ENCODE assay signal across 10 cellular contexts in the genomic region with DNA sequence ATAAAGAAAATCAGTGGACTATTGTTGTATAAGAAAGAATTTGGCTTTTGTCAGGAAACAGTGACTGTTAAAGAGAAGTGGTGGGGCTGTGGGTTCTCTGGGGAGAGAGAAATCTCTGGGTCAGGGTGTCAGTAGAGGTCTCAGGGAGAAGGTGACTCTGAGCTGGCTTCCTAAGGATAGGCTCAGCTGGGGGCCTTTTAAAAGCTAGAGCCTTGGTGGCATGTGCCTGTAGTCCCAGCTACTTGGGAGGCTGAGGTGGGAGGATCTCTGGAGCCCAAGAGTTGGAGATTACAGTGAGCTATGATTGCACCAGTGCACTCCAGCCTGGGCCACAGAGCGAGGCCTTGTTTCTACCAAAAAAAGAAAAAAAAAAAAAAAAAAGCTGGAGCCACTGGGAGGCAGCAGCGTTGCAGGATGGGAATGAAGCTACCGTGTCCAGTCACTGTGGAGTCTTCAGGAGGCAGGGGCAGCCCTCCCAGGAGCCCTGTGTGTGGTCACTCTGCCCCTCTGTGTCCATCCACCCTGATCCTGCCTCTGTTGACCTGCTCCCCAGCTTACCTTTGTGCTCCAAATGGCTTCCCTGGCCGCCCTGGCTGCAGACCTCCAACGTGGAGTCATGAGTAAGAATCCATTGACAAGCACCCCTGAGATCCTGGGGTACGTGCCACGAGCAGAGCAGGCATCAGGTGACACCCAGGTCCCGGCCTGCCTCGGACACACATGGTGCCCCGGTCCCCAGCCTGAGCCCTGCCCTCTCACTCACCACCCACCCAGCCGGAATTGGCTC. TPM values are rescaled to one million over a fixed set of nuclear protein-coding genes. Genes with fewer than 3 reads are reported as not detected.
A peak's percentile ranks its signal among the peaks of the same experiment; 100 is the strongest.
DNase-seq lines count a peak whose midpoint lies in the region; ATAC-seq and TF ChIP-seq lines count a peak whose summit lies in the region.
"Had no signal": no experiment of that assay in that cellular context is flagged by ENCODE, and none has a peak within 500 bp of the region (broad histone marks: within the 10 kb centered on the region; RNA-seq: fewer than 3 reads in every experiment).

No MANE protein-coding gene starts in this region.

- no TSS peak for BruUV-seq in HCT116 (replicated peaks; lab: Mats Ljungman, UMichigan)

- RAD21 ChIA-PET in HCT116 (lab: Charles Lee; ENCODE audit: low non-redundant PET in 1 of 2, low total read pairs in 2 of 2, uncharacterized antibody in 2 of 2, unreplicated experiment in 2 of 2) = interaction anchor here (0.6 to 1.5 kb wide), 2 partner anchors 27 to 68 kb away, joined by 3 read pairs; no protein-coding TSS in a partner anchor

- CTCF ChIA-PET in HCT116 (lab: Charles Lee) = interaction anchor here (0.9 to 1.4 kb wide), 3 partner anchors 30 to 55 kb away, joined by 3 read pairs; a partner anchor contains a TSS

- peak overlapping the region; percentile 47 for H3K9ac ChIP-seq in HCT116 (ENCODE audit: low read length)

- H3K4me3 ChIP-seq in HCT116 (replicated peaks in 1 of 2; ENCODE audit: low read depth in 1 of 2, low read length in 2 of 2) = peak overlapping the region in 1 of 2 experiments; percentile 4; a peak in 1 of 4 replicates
- no peak overlapping the region for H3K4me3 ChIP-seq in hepatocyte

- POLR2A ChIA-PET in HCT116 (lab: Charles Lee) = interaction anchor here (0.6 to 1.1 kb wide), 4 partner anchors 11 to 31 kb away, joined by 3 to 5 read pairs (median 4); a partner anchor contains a TSS

- H3K9me2 ChIP-seq in HCT116 (ENCODE audit: insufficient read depth) (no peaks in the 10 kb centered on the region), hepatocyte (replicated peaks; ENCODE audit: insufficient read depth) (no peaks in the 10 kb centered on the region)

- H3K4me2 ChIP-seq in HCT116 (ENCODE audit: low read length) = peak overlapping the region; percentile 66
- H3K4me2 ChIP-seq in hepatocyte = no peak overlapping the region

- H3K9me3 ChIP-seq in HCT116 (ENCODE audit: control insufficient read depth in 1 of 2, insufficient read depth in 1 of 2, low read depth in 1 of 2, low read length in 2 of 2) = no peaks in the 10 kb centered on the region
- H3K9me3 ChIP-seq in hepatocyte (ENCODE audit: low read depth) = no peaks in the 10 kb centered on the region

- no peak overlapping the region for H2AFZ ChIP-seq in HCT116 (ENCODE audit: low read depth, low read length, poor library complexity, severe bottlenecking)
- H2AFZ ChIP-seq in hepatocyte = no peak overlapping the region

- H3K36me3 ChIP-seq in HCT116 (ENCODE audit: control insufficient read depth in 1 of 2, insufficient read depth in 2 of 2, low read length in 2 of 2) (0 out of 4 replicates have a peak, but pooled peaks cover 0 to 3% of the 10 kb centered on the region in 2 experiments), hepatocyte (replicated peaks; ENCODE audit: insufficient read depth, low read depth) (no peaks in the 10 kb centered on the region)

- no peaks in the 10 kb centered on the region for H4K20me1 ChIP-seq in HCT116 (ENCODE audit: insufficient read depth)
- H4K20me1 ChIP-seq in hepatocyte (ENCODE audit: insufficient read depth, poor library complexity, severe bottlenecking) = no peaks in the 10 kb centered on the region

- peak; percentile 14; the same call in 1 of the 2 replicates for TF ChIP-seq CTCF in 22Rv1 (IDR thresholded peaks at IDR 0.05)
- peak; percentile 8 to 43 (median 38); a peak in 4 of 6 replicates for TF ChIP-seq CTCF in HCT116 (IDR thresholded peaks at IDR 0.05 in 2 of 3, conservative IDR thresholded peaks at IDR 0.05 in 1 of 3; ENCODE audit: borderline replicate concordance in 1 of 3, insufficient read depth in 1 of 3, low read depth in 2 of 3, low read length in 2 of 3)
- peak; percentile 14 for TF ChIP-seq CTCF in hepatocyte (IDR thresholded peaks at IDR 0.05; ENCODE audit: poor library complexity)

- H3K79me2 ChIP-seq in HCT116 (ENCODE audit: insufficient read depth, low read length) = no peaks in the 10 kb centered on the region
- no peaks in the 10 kb centered on the region for H3K79me2 ChIP-seq in hepatocyte

- peak; percentile 58 for TF ChIP-seq RAD21 in HCT116 (IDR thresholded peaks at IDR 0.05; ENCODE audit: low read depth)

- no peak for DNase-seq in HCT116 (ENCODE audit: low read depth, low spot score)
- DNase-seq in amniotic epithelial cell (ENCODE audit: low read depth) = peak; percentile 48
- DNase-seq in hepatocyte (ENCODE audit: low spot score) = no peak
- DNase-seq in NCI-H2029 treated with DMSO at 0.1 percent for 48 hours (lab: John Stamatoyannopoulos, UW) = no peak
- no peak for DNase-seq in SIG-M5 (lab: John Stamatoyannopoulos, UW)
- no peak for DNase-seq in NCI-H1105 (lab: John Stamatoyannopoulos, UW)
- DNase-seq: CD8-positive, alpha-beta T cell; kidney had no signal

- intact Hi-C loops in HCT116 (cut with micrococcal nuclease) = no loop called here

- 75% methylated on average over 10 of the region's 11 CpGs for WGBS in hepatocyte (ENCODE audit: low lambda C conversion rate, missing lambda C conversion rate)

- no peak for TF ChIP-seq POLR2A in HCT116 (IDR thresholded peaks at IDR 0.05; ENCODE audit: borderline replicate concordance, extremely low read depth, insufficient read depth, insufficient read length)

- H3K4me1 ChIP-seq in HCT116 (ENCODE audit: control insufficient read depth in 1 of 2, insufficient read depth in 2 of 2, low read length in 2 of 2) (peaks cover 19 to 27% of the 10 kb centered on the region in 2 experiments), hepatocyte (ENCODE audit: insufficient read depth) (peaks cover 8% of the 10 kb centered on the region)

- ATAC-seq in HCT116 = peak; percentile 65
- no peak for ATAC-seq in HG02623 (IDR thresholded peaks at IDR 0.05; ENCODE audit: unreplicated experiment)
- ATAC-seq: CD8-positive, alpha-beta T cell had no signal

- H3K27ac ChIP-seq in 22Rv1 (no peak overlapping the region), HCT116 (ENCODE audit: low read depth, low read length) (peak overlapping the region; percentile 69), hepatocyte (peak overlapping the region; percentile 58)

- H3K27me3 ChIP-seq in HCT116 (ENCODE audit: insufficient read depth, low read length) (no peaks in the 10 kb centered on the region), hepatocyte (no peaks in the 10 kb centered on the region)

TF ChIP-seq in HCT116, 20 proteins besides CTCF, POLR2A, EP300 and RAD21:
- TF ChIP-seq SRF (IDR thresholded peaks at IDR 0.05; ENCODE audit: low read depth) (no peak), SP1 (IDR thresholded peaks at IDR 0.05; ENCODE audit: low read depth) (0 out of 2 replicates have a peak, but pooled peaks have one; percentile 4)
- TF ChIP-seq, protein P1, sequence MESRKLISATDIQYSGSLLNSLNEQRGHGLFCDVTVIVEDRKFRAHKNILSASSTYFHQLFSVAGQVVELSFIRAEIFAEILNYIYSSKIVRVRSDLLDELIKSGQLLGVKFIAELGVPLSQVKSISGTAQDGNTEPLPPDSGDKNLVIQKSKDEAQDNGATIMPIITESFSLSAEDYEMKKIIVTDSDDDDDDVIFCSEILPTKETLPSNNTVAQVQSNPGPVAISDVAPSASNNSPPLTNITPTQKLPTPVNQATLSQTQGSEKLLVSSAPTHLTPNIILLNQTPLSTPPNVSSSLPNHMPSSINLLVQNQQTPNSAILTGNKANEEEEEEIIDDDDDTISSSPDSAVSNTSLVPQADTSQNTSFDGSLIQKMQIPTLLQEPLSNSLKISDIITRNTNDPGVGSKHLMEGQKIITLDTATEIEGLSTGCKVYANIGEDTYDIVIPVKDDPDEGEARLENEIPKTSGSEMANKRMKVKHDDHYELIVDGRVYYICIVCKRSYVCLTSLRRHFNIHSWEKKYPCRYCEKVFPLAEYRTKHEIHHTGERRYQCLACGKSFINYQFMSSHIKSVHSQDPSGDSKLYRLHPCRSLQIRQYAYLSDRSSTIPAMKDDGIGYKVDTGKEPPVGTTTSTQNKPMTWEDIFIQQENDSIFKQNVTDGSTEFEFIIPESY (IDR thresholded peaks at IDR 0.05; ENCODE audit: extremely low read depth, insufficient replicate concordance, low read length) = no peak

RNA-seq across cellular contexts. Expression of a gene that starts 5.4 kb away (rescaled TPM):
- total RNA-seq in HCT116 (2021; ENCODE audit: unreplicated experiment) = 1,511 TPM
- polyA plus RNA-seq in HCT116 (2012) = 2,200 and 2,435 TPM in 2 replicates
- total RNA-seq in hepatocyte = 240 and 306 TPM in 2 replicates
- 2,070 and 2,177 TPM in 2 replicates for polyA plus RNA-seq in hepatocyte

RNA-seq across cellular contexts. Expression of a gene that starts 31.1 kb away (rescaled TPM):
- total RNA-seq in HCT116 (2021; ENCODE audit: unreplicated experiment) (17.2 TPM), hepatocyte (11.6 and 15.0 TPM in 2 replicates)
- 8.5 and 9.4 TPM in 2 replicates for polyA plus RNA-seq in HCT116 (2012)
- polyA plus RNA-seq in hepatocyte = 15.0 and 20.9 TPM in 2 replicates

RNA-seq across cellular contexts. Expression of a gene that starts 50.0 kb away (rescaled TPM):
- total RNA-seq in HCT116 (2021; ENCODE audit: unreplicated experiment) (not detected), hepatocyte (1.6 and 1.8 TPM in 2 replicates)
- polyA plus RNA-seq in HCT116 (2012) = 0.08 and 0.09 TPM in 2 replicates
- polyA plus RNA-seq in hepatocyte = 5.1 and 6.1 TPM in 2 replicates
